Comparison of ENCODE assay signal across 1 cellular context in the genomic region with DNA sequence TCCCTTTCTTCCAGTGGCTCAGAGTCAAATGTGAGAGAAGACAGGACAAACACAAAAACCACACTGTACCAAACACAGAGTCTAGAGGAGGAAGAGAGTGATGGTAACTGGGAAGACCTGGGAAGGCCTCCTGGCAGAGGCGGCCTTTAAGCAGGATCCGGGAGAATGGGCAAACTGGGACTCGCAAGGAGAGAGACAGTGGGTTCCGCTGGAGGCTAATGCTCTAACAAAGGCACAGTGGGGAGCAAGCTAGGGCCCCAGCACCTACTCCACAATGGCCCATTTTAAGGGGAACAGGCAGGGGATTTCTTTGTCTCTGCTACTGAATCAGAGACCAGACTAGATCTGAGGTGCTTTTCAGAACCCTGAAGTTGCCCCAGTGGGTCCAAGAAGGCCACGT.
TF ChIP-seq lines count a peak whose summit lies in the region.

No MANE protein-coding gene starts in this region.

TF ChIP-seq in H1, 55 proteins besides CTCF, POLR2A, EP300 and RAD21 (continued from another document):
- peak; percentile 56 to 73; a peak in 2 of 4 replicates for TF ChIP-seq HDAC2 (IDR thresholded peaks at IDR 0.05; ENCODE audit: borderline replicate concordance in 1 of 2, low read depth in 2 of 2, low read length in 2 of 2)
- 0 out of 2 replicates have a peak, but pooled peaks have one; percentile 19 for TF ChIP-seq EGR1 (IDR thresholded peaks at IDR 0.05; ENCODE audit: borderline replicate concordance, low read depth, low read length)
- TF ChIP-seq RBBP5 (IDR thresholded peaks at IDR 0.05; ENCODE audit: borderline replicate concordance, low read depth, low read length) = no peak
- peak; percentile 37; the same call in 1 of the 2 replicates for TF ChIP-seq SP1 (IDR thresholded peaks at IDR 0.05; ENCODE audit: low read depth, low read length)
- TF ChIP-seq KDM4A (IDR thresholded peaks at IDR 0.05; ENCODE audit: low read depth, low read length, severe bottlenecking) = no peak
- no peak for TF ChIP-seq YY1 (IDR thresholded peaks at IDR 0.05; ENCODE audit: low read depth, low read length)
- TF ChIP-seq CBX8 (IDR thresholded peaks at IDR 0.05; ENCODE audit: borderline replicate concordance, low read depth, low read length) = no peak
- no peak for TF ChIP-seq PHF8 (conservative IDR thresholded peaks at IDR 0.05; ENCODE audit: low read depth, low read length)
